Comparison of ENCODE assay signal across 8 cellular contexts in the genomic region with DNA sequence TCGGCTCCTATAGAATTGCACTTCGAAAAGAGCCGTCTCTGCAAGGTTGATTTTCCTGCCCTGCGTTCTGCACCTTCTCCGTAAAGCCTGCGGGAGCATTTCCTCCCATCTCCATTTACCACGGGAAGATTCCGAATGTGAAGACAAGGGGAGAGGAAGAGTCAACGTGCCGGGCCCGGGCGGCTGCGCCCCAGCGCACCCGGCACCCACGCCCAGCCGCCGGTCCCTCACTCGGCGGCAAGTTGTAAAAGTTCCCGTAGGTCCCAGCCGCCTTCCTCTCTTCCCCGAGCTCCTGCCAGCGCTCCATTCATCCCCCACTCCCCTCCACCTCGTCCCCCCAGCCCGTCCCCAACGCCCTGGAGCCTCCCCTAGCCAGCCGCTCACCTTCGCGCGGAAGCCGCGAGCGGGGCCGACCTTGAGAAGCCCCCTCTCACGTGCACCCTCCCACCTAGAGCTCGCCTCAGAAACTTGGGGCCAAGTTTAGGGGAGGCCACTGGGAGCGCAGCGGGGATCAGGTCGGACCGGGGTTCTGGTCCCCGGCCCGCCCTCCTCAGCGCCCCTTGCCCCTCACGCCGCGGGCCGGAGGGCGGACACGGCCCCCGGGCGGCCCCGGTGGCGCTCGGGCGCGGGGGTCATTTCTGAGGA. TPM values are rescaled to one million over a fixed set of nuclear protein-coding genes. Genes with fewer than 3 reads are reported as not detected.
DNase-seq lines count a peak whose midpoint lies in the region; ATAC-seq and TF ChIP-seq lines count a peak whose summit lies in the region.

No MANE protein-coding gene starts in this region.

- intact Hi-C loops in ascending aorta (cut with DNase I): loop anchor here (1.0 to 10.0 kb wide), 8 partner anchors 43 to 673 kb away; partner anchors contain the start of gene CNTLN

- no peaks in the 10 kb centered on the region for H3K9me2 ChIP-seq in GM23338 (ENCODE audit: insufficient read depth)

- H3K27ac ChIP-seq in GM23338 (ENCODE audit: low read depth) (peak overlapping the region; percentile 18; the same call in 1 of the 2 replicates), ascending aorta (peak overlapping the region; percentile 84 to 90), skin epidermis (peak overlapping the region in 20 of 21 experiments; percentile 18 to 95 (median 84))

- peaks cover 48% of the 10 kb centered on the region for H3K4me1 Mint-ChIP-seq in GM23338

- peaks cover 2% of the 10 kb centered on the region for H3K27me3 Mint-ChIP-seq in GM23338 (ENCODE audit: insufficient read depth, low read depth, poor library complexity)

- H3K9me3 ChIP-seq in ascending aorta: no peaks in the 10 kb centered on the region

- H3K4me3 Mint-ChIP-seq in GM23338: peak overlapping the region; percentile 96

- H3K27me3 ChIP-seq in GM23338 (ENCODE audit: insufficient read depth): peaks cover 12% of the 10 kb centered on the region
- no peaks in the 10 kb centered on the region for H3K27me3 ChIP-seq in ascending aorta

- no peaks in the 10 kb centered on the region; the same call in 2 of the 3 replicates for H3K36me3 Mint-ChIP-seq in GM23338 (ENCODE audit: low read depth)

- no peaks in the 10 kb centered on the region; the same call in 1 of the 2 replicates for H4K20me1 ChIP-seq in GM23338 (replicated peaks; ENCODE audit: insufficient read depth)

- H2AFZ ChIP-seq in GM23338: peak overlapping the region; percentile 80

- H3K4me3 ChIP-seq in GM23338: peak overlapping the region; percentile 83
- peak overlapping the region; percentile 76 to 92 for H3K4me3 ChIP-seq in ascending aorta
- H3K4me3 ChIP-seq in skin epidermis: peak overlapping the region; percentile 47 to 75 (median 55)

- no peaks in the 10 kb centered on the region for H3K9me3 Mint-ChIP-seq in GM23338

- peaks cover 48% of the 10 kb centered on the region for H3K79me2 ChIP-seq in GM23338 (replicated peaks; ENCODE audit: insufficient read depth)

- ATAC-seq in GM23338 (peak; percentile 37), HG03457 (IDR thresholded peaks at IDR 0.05; ENCODE audit: unreplicated experiment) (no peak), HG02678 (IDR thresholded peaks at IDR 0.05; ENCODE audit: unreplicated experiment) (no peak)

- no peaks in the 10 kb centered on the region; the same call in 1 of the 2 replicates for H3F3A ChIP-seq in GM23338 (replicated peaks; ENCODE audit: low read depth)

- no peak for TF ChIP-seq CTCF in GM23338 (conservative IDR thresholded peaks at IDR 0.05; ENCODE audit: low read depth in 2 of 2)
- TF ChIP-seq CTCF in ascending aorta (IDR thresholded peaks at IDR 0.05): no peak

- H3K27ac Mint-ChIP-seq in GM23338: no peak overlapping the region

- DNase-seq in GM23338 (ENCODE audit: low spot score): peak; percentile 54
- no peak for DNase-seq in ascending aorta (ENCODE audit: low spot score in 2 of 2)
- peak; percentile 54 for DNase-seq in iPS-NIHi11 (ENCODE audit: low spot score)
- DNase-seq in anterior cingulate cortex (lab: John Stamatoyannopoulos, UW): no peak
- DNase-seq in Kasumi-1 (lab: John Stamatoyannopoulos, UW): no peak

- H3K4me2 ChIP-seq in GM23338: peak overlapping the region; percentile 91

- H3K36me3 ChIP-seq in GM23338 (ENCODE audit: insufficient read depth) (no peaks in the 10 kb centered on the region), ascending aorta (no peaks in the 10 kb centered on the region)

- H3K4me1 ChIP-seq in GM23338 (ENCODE audit: insufficient read depth) (peaks cover 57% of the 10 kb centered on the region), ascending aorta (no peaks in the 10 kb centered on the region)

TF ChIP-seq in GM23338, 12 proteins besides CTCF, POLR2A, EP300 and RAD21:
- no peak for TF ChIP-seq STAT1 (IDR thresholded peaks at IDR 0.05; ENCODE audit: unreplicated experiment)

RNA-seq across cellular contexts. Expression of gene BNC2, which starts 0.4 kb away (rescaled TPM):
- total RNA-seq in GM23338 (2014; rRNA removed; shearing (Covaris generic)): 13.2 and 17.7 TPM in 2 replicates
- polyA plus RNA-seq in GM23338 (2016; fragmentation: Nextera tagmentation; extraction: Ambion mirVana): 9.9 and 12.7 TPM in 2 replicates
- total RNA-seq in ascending aorta: 25.5 TPM

Comparison
In these comparisons a context has a peak if more than half of its experiments do, and no peak if none do; other contexts are left out.
1. DNase-seq: peak in GM23338 (single experiment) and iPS-NIHi11 (single experiment); none in ascending aorta (0 of 2), anterior cingulate cortex (0 of 58) and Kasumi-1 (0 of 2).
2. H3K27ac ChIP-seq: peak in every context shown above with its lines; median percentile 87 in ascending aorta; 84 in skin epidermis; 18 in GM23338.
3. Peak in every context shown above with its lines, with median percentiles within 50 percentile points of each other: H3K4me3 ChIP-seq.